Comparison of ENCODE assay signal across 13 cellular contexts in the genomic region with DNA sequence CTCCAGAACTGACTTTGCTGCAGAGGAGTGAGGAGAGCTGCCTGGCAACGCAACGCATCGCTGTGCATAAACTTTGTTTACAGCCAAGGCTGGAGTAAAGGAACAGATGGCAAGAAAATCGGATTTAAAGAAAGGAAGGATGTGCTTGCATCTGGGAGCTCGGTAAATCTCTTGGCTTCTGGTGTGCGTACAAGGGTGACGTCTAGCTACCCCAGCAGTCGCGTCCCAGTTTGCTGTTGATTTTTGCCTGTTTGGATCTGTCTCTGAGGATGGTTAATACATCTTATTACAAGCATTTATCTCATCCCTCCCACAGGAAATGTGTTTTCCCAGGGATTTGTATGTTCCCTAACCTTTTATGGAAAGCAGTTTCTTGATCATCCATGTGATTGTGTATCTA.
DNase-seq lines count a peak whose midpoint lies in the region; ATAC-seq and TF ChIP-seq lines count a peak whose summit lies in the region.
"Had no signal": no experiment of that assay in that cellular context is flagged by ENCODE, and none has a peak within 500 bp of the region (broad histone marks: within the 10 kb centered on the region; RNA-seq: fewer than 3 reads in every experiment).

No MANE protein-coding gene starts in this region.

- peak; percentile 22 for ATAC-seq in gastroesophageal sphincter

- TF ChIP-seq EP300 in gastroesophageal sphincter (IDR thresholded peaks at IDR 0.05): no peak

- no peaks in the 10 kb centered on the region for H3K27me3 ChIP-seq in Peyer's patch
- no peaks in the 10 kb centered on the region for H3K27me3 ChIP-seq in gastroesophageal sphincter
- H3K27me3 ChIP-seq in effector memory CD4-positive, alpha-beta T cell (replicated peaks; ENCODE audit: control insufficient read depth, insufficient read depth, low read length, poor library complexity, severe bottlenecking): no peaks in the 10 kb centered on the region
- H3K27me3 ChIP-seq: thyroid gland had no signal

- H3K36me3 ChIP-seq in Peyer's patch (no peaks in the 10 kb centered on the region), gastroesophageal sphincter (no peaks in the 10 kb centered on the region)
- no peaks in the 10 kb centered on the region for H3K36me3 ChIP-seq in effector memory CD4-positive, alpha-beta T cell (ENCODE audit: control insufficient read depth, insufficient read depth, low read length)
- H3K36me3 ChIP-seq: thyroid gland had no signal

- peak; percentile 20 for DNase-seq in GM03348 (ENCODE audit: low spot score)
- DNase-seq in Peyer's patch: no peak
- peak in 8 of 10 donors; percentile 7 to 86 (median 24) for DNase-seq in posterior cingulate gyrus
- DNase-seq in KG1 (lab: John Stamatoyannopoulos, UW): no peak
- no peak for DNase-seq in effector memory CD4-positive, alpha-beta T cell
- DNase-seq in activated T-cell treated with anti-CD3 and anti-CD28 coated beads, Interleukin-2, amount 50 U/mL, for 1 hour: no peak
- no peak for DNase-seq in substantia nigra (lab: John Stamatoyannopoulos, UW)
- DNase-seq: activated CD4-positive, CD25-positive, alpha-beta regulatory T cell; cerebellar nuclear complex; DMS79; OCI-M1; thyroid gland had no signal

- WGBS in gastroesophageal sphincter (ENCODE audit: low coverage in 1 of 2), 2 donors: 9 to 18% methylated on average over 6 to 9 of the region's 9 CpGs

- H3K4me1 ChIP-seq in Peyer's patch (peaks cover 0 to 18% (median 0%) of the 10 kb centered on the region in 4 donors), gastroesophageal sphincter (no peaks in the 10 kb centered on the region)
- H3K4me1 ChIP-seq in effector memory CD4-positive, alpha-beta T cell (ENCODE audit: control insufficient read depth, insufficient read depth, low read length, poor library complexity, severe bottlenecking): no peaks in the 10 kb centered on the region
- H3K4me1 ChIP-seq: thyroid gland had no signal

- TF ChIP-seq CTCF in Peyer's patch (IDR thresholded peaks at IDR 0.05) (no peak), gastroesophageal sphincter (IDR thresholded peaks at IDR 0.05) (no peak)

- H3K27ac ChIP-seq in Peyer's patch: peak overlapping the region in 3 of 4 donors; percentile 44 to 87 (median 77)
- H3K27ac ChIP-seq in gastroesophageal sphincter: no peak overlapping the region
- no peak overlapping the region for H3K27ac ChIP-seq in effector memory CD4-positive, alpha-beta T cell (ENCODE audit: insufficient read depth, low read length, poor library complexity, severe bottlenecking)
- no peak overlapping the region for H3K27ac ChIP-seq in substantia nigra (ENCODE audit: low read depth, low read length, poor library complexity, severe bottlenecking)
- H3K27ac ChIP-seq: thyroid gland had no signal

- intact Hi-C loops in posterior cingulate gyrus (cut with DNase I): no loop called here

- TF ChIP-seq POLR2A in Peyer's patch (IDR thresholded peaks at IDR 0.05) (no peak), gastroesophageal sphincter (IDR thresholded peaks at IDR 0.05) (no peak)

- H3K4me3 ChIP-seq in Peyer's patch (peak overlapping the region in 1 of 4 donors; percentile 27), gastroesophageal sphincter (no peak overlapping the region)
- no peak overlapping the region for H3K4me3 ChIP-seq in effector memory CD4-positive, alpha-beta T cell (ENCODE audit: insufficient read depth, low read depth, low read length, poor library complexity, severe bottlenecking)
- H3K4me3 ChIP-seq: thyroid gland had no signal

- no peaks in the 10 kb centered on the region for H3K9me3 ChIP-seq in Peyer's patch
- no peaks in the 10 kb centered on the region for H3K9me3 ChIP-seq in gastroesophageal sphincter
- no peaks in the 10 kb centered on the region for H3K9me3 ChIP-seq in effector memory CD4-positive, alpha-beta T cell (ENCODE audit: control insufficient read depth, low read length)
- H3K9me3 ChIP-seq: thyroid gland had no signal

Comparison
In these comparisons a context has a peak if more than half of its experiments do, and no peak if none do; other contexts are left out.
1. DNase-seq: peak in GM03348 (single experiment) and posterior cingulate gyrus (8 of 10); none in Peyer's patch (0 of 3), KG1 (single experiment), effector memory CD4-positive, alpha-beta T cell (0 of 3), activated T-cell treated with anti-CD3 and anti-CD28 coated beads, Interleukin-2, amount 50 U/mL, for 1 hour (single experiment) and substantia nigra (0 of 49).
2. H3K27ac ChIP-seq: peak in Peyer's patch (3 of 4); none in gastroesophageal sphincter (0 of 4), effector memory CD4-positive, alpha-beta T cell (single experiment) and substantia nigra (single experiment).